ENCODE assay signal across 19 cellular contexts in the genomic region with DNA sequence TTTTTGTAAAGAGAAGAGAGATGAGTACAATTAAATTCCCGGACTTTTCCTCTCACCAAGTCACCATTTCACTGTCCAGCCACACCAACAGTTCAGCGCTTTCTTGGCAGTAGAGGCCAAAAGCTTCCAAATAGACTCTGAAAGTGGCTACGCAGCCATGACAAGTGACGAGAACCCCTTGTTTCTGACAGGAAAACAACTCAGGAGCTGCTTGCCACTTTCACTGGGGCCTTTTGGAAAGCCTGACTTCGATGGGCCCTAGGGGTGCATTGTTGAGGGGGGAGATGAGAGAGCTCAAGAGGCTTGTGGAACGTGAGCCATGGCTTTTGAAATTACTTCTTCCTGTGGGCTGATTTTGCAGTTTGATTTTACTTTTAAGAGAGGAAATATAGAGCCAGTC.
A peak's percentile ranks its signal among the peaks of the same experiment; 100 is the strongest.
DNase-seq lines count a peak whose midpoint lies in the region; ATAC-seq and TF ChIP-seq lines count a peak whose summit lies in the region.
"Had no signal": no experiment of that assay in that cellular context is flagged by ENCODE, and none has a peak within 500 bp of the region (broad histone marks: within the 10 kb centered on the region; RNA-seq: fewer than 3 reads in every experiment).

No MANE protein-coding gene starts in this region.

- H3F3A ChIP-seq in PC-3 (ENCODE audit: low read length, unreplicated experiment), result no peaks in the 10 kb centered on the region

- H2AFZ ChIP-seq in H9 (ENCODE audit: low read length) (no peak overlapping the region), PC-3 (ENCODE audit: low read length) (peak overlapping the region; percentile 19; the same call in 1 of the 2 replicates)

- no TSS peak for BruUV-seq in PC-3 (replicated peaks; lab: Mats Ljungman, UMichigan)

- H3K79me2 ChIP-seq in H9 (ENCODE audit: insufficient read depth, low read length) (no peaks in the 10 kb centered on the region), PC-3 (ENCODE audit: low read length) (no peaks in the 10 kb centered on the region)

- no peak overlapping the region for H4K5ac ChIP-seq in H9 (ENCODE audit: insufficient read length, low read depth, low read length)

- H3K9me2 ChIP-seq in PC-3 (replicated peaks; ENCODE audit: low read length), result no peaks in the 10 kb centered on the region

- H3K79me1 ChIP-seq in H9 (ENCODE audit: insufficient read depth, low read depth, low read length, poor library complexity, severe bottlenecking), result no peaks in the 10 kb centered on the region

- no peak overlapping the region for H3K18ac ChIP-seq in H9 (ENCODE audit: insufficient read length, low read depth, low read length)

- H3K27me3 Mint-ChIP-seq in H9 (ENCODE audit: low read depth), result no peaks in the 10 kb centered on the region
- no peaks in the 10 kb centered on the region for H3K27me3 Mint-ChIP-seq in activated T-cell treated with anti-CD3 and anti-CD28 coated beads, Interleukin-2, amount 50 U/mL, for 24 hours
- H3K27me3 Mint-ChIP-seq: CD4-positive, alpha-beta T cell had no signal

- H3K9me3 ChIP-seq in H9 (ENCODE audit: control insufficient read depth, low read depth, low read length), result no peaks in the 10 kb centered on the region
- 0 out of 2 replicates have a peak, but pooled peaks cover 4% of the 10 kb centered on the region for H3K9me3 ChIP-seq in PC-3 (ENCODE audit: low read length)
- no peaks in the 10 kb centered on the region for H3K9me3 ChIP-seq in left lung
- H3K9me3 ChIP-seq in thyroid gland, result no peaks in the 10 kb centered on the region
- H3K9me3 ChIP-seq: A549, Caco-2, SJCRH30 had no signal

- intact Hi-C loops in PC-3 (cut with micrococcal nuclease) (no loop called here), left lung (cut with DNase I) (no loop called here), thyroid gland (cut with DNase I) (no loop called here)

- H3K4me3 Mint-ChIP-seq in H9, result no peak overlapping the region
- no peak overlapping the region for H3K4me3 Mint-ChIP-seq in activated T-cell treated with anti-CD3 and anti-CD28 coated beads, Interleukin-2, amount 50 U/mL, for 24 hours
- H3K4me3 Mint-ChIP-seq: CD4-positive, alpha-beta T cell had no signal

- H3K4me2 ChIP-seq in H9 (ENCODE audit: insufficient read depth, insufficient read length, low read length) (no peak overlapping the region), PC-3 (ENCODE audit: low read length) (no peak overlapping the region)
- H3K4me2 ChIP-seq: A549 had no signal

- H4K91ac ChIP-seq in H9 (ENCODE audit: insufficient read length, low read depth, low read length), result no peak overlapping the region

- peaks cover 5% of the 10 kb centered on the region; the same call in 1 of the 2 replicates for H3K4me1 ChIP-seq in H9 (ENCODE audit: insufficient read depth, low read length)
- no peaks in the 10 kb centered on the region for H3K4me1 ChIP-seq in PC-3 (ENCODE audit: insufficient read depth, low read length)
- H3K4me1 ChIP-seq in left lung, result no peaks in the 10 kb centered on the region
- H3K4me1 ChIP-seq in thyroid gland, result no peaks in the 10 kb centered on the region

- no peaks in the 10 kb centered on the region for H4K20me1 ChIP-seq in H9 (ENCODE audit: control insufficient read depth, insufficient read depth, insufficient read length)
- H4K20me1 ChIP-seq in PC-3 (ENCODE audit: low read length), result no peaks in the 10 kb centered on the region

- H3K56ac ChIP-seq in H9 (ENCODE audit: insufficient read length, low read depth, low read length), result no peak overlapping the region

- no peak overlapping the region for H2BK5ac ChIP-seq in H9 (ENCODE audit: insufficient read length, low read length)

- CTCF ChIA-PET in PC-3 (lab: Charles Lee), result no interaction called here

- no CpG with 5 or more reads among the region's 6 CpGs for WGBS in H9 (ENCODE audit: extremely low coverage, insufficient read length, low lambda C conversion rate)
- WGBS in thyroid gland, 2 donors, result 30 to 37% methylated on average over 6 of the region's 6 CpGs

- TF ChIP-seq CTCF in H9 (conservative IDR thresholded peaks at IDR 0.05), result no peak
- TF ChIP-seq CTCF in PC-3 (conservative IDR thresholded peaks at IDR 0.05; ENCODE audit: low read depth, low read length), result no peak
- TF ChIP-seq CTCF in left lung (IDR thresholded peaks at IDR 0.05), result no peak
- no peak for TF ChIP-seq CTCF in thyroid gland (IDR thresholded peaks at IDR 0.05)

- POLR2A ChIA-PET in PC-3 (lab: Charles Lee; ENCODE audit: unreplicated experiment), result no interaction called here

- TF ChIP-seq POLR2A in thyroid gland (IDR thresholded peaks at IDR 0.05), result no peak

- no peaks in the 10 kb centered on the region for H3K36me3 ChIP-seq in PC-3 (ENCODE audit: low read depth, low read length)
- no peaks in the 10 kb centered on the region for H3K36me3 ChIP-seq in left lung
- H3K36me3 ChIP-seq in thyroid gland, result no peaks in the 10 kb centered on the region
- H3K36me3 ChIP-seq: SJCRH30 had no signal

- H3K23me2 ChIP-seq in H9 (ENCODE audit: insufficient read length, low read depth, low read length, poor library complexity, severe bottlenecking), result no peaks in the 10 kb centered on the region

- H3K27ac ChIP-seq in H9 (ENCODE audit: insufficient read length, low read depth, low read length), result no peak overlapping the region
- no peak overlapping the region for H3K27ac ChIP-seq in PC-3 (ENCODE audit: low read length)
- H3K27ac ChIP-seq in left lung, result no peak overlapping the region
- no peak overlapping the region for H3K27ac ChIP-seq in thyroid gland
- H3K27ac ChIP-seq: HL-60, SJCRH30 had no signal

- no peak overlapping the region for H4K8ac ChIP-seq in H9 (replicated peaks; ENCODE audit: insufficient read length, low read depth, low read length)

- H3K23ac ChIP-seq in H9 (ENCODE audit: insufficient read length, low read depth, low read length), result no peak overlapping the region

- H3K9ac ChIP-seq in H9 (ENCODE audit: extremely low read depth, insufficient read length, low read length) (no peak overlapping the region), PC-3 (ENCODE audit: low read length) (no peak overlapping the region)

- H3K4me3 ChIP-seq in PC-3 (ENCODE audit: low read length), result no peak overlapping the region
- H3K4me3 ChIP-seq in left lung, result no peak overlapping the region
- H3K4me3 ChIP-seq in thyroid gland (replicated peaks in 1 of 3), result no peak overlapping the region
- H3K4me3 ChIP-seq: A549, SJCRH30 had no signal

- H3K27me3 ChIP-seq in H9 (ENCODE audit: insufficient read depth, low read length) (no peaks in the 10 kb centered on the region), PC-3 (ENCODE audit: low read length) (no peaks in the 10 kb centered on the region), left lung (no peaks in the 10 kb centered on the region), thyroid gland (no peaks in the 10 kb centered on the region)
- H3K27me3 ChIP-seq: SJCRH30 had no signal

- no peak for DNase-seq in H9
- DNase-seq in PC-3, result no peak
- peak in 1 of 2 donors; percentile 32 for DNase-seq in left lung
- peak; percentile 38 to 55 for DNase-seq in thyroid gland
- no peak for DNase-seq in activated T-cell treated with anti-CD3 and anti-CD28 coated beads, Interleukin-2, amount 50 U/mL, for 24 hours
- DNase-seq: CD4-positive, alpha-beta T cell; DMS153; GDM1; IMR-90; NCI-H1105; NCI-H2081; NCI-H510A; NCI-H774; SJCRH30 had no signal

- ATAC-seq in PC-3, result no peak
- ATAC-seq in left lung, result peak; percentile 53
- ATAC-seq in GM21576 (IDR thresholded peaks at IDR 0.05; ENCODE audit: unreplicated experiment), result no peak
- ATAC-seq in GM19035 (IDR thresholded peaks at IDR 0.05; ENCODE audit: unreplicated experiment), result no peak
- ATAC-seq: A549 had no signal

- no peak overlapping the region for H2BK12ac ChIP-seq in H9 (ENCODE audit: insufficient read length, low read depth, low read length)

- H3K14ac ChIP-seq in H9 (ENCODE audit: insufficient read depth, low read length), result peak overlapping the region; percentile 24; the same call in 1 of the 2 replicates

- H3K27ac Mint-ChIP-seq in H9, result peak overlapping the region in 2 of 3 experiments; percentile 57 to 89; a peak in 4 of 7 replicates
- H3K27ac Mint-ChIP-seq in activated T-cell treated with anti-CD3 and anti-CD28 coated beads, Interleukin-2, amount 50 U/mL, for 24 hours, result no peak overlapping the region
- H3K27ac Mint-ChIP-seq: CD4-positive, alpha-beta T cell had no signal

- H2AK5ac ChIP-seq in H9 (ENCODE audit: insufficient read length, low read length), result no peak overlapping the region

- peaks cover 0 to 6% (median 2%) of the 10 kb centered on the region in 3 experiments; a peak in 3 of 7 replicates for H3K36me3 Mint-ChIP-seq in H9 (ENCODE audit: insufficient read depth in 1 of 3, low read depth in 3 of 3)
- no peaks in the 10 kb centered on the region for H3K36me3 Mint-ChIP-seq in activated T-cell treated with anti-CD3 and anti-CD28 coated beads, Interleukin-2, amount 50 U/mL, for 24 hours (ENCODE audit: low read depth)

- peaks cover 21 to 22% of the 10 kb centered on the region in 2 experiments for H3K4me1 Mint-ChIP-seq in H9
- no peaks in the 10 kb centered on the region for H3K4me1 Mint-ChIP-seq in activated T-cell treated with anti-CD3 and anti-CD28 coated beads, Interleukin-2, amount 50 U/mL, for 24 hours (ENCODE audit: low read depth)

- H3T11ph ChIP-seq in H9 (ENCODE audit: low read length), result no peak overlapping the region

- no peak overlapping the region for H2BK120ac ChIP-seq in H9 (ENCODE audit: low read depth, low read length, poor library complexity, severe bottlenecking)

- H2BK20ac ChIP-seq in H9 (ENCODE audit: low read depth, low read length, poor library complexity, severe bottlenecking), result no peak overlapping the region

- H2BK15ac ChIP-seq in H9 (ENCODE audit: low read depth, low read length), result no peak overlapping the region

- H3K4ac ChIP-seq in H9 (ENCODE audit: low read depth, low read length), result no peak overlapping the region

- H3K9me3 Mint-ChIP-seq in H9, result peaks cover 0 to 3% of the 10 kb centered on the region in 2 experiments; a peak in 1 of 5 replicates
- H3K9me3 Mint-ChIP-seq in activated T-cell treated with anti-CD3 and anti-CD28 coated beads, Interleukin-2, amount 50 U/mL, for 24 hours, result peaks cover 17% of the 10 kb centered on the region

Comparison
In these comparisons a context has a peak if more than half of its experiments do, and no peak if none do; other contexts are left out.
1. DNase-seq: peak in thyroid gland (2 of 2); none in H9 (single experiment), PC-3 (single experiment) and activated T-cell treated with anti-CD3 and anti-CD28 coated beads, Interleukin-2, amount 50 U/mL, for 24 hours (single experiment).